ENCODE assay signal across 1 cellular context in the genomic region with DNA sequence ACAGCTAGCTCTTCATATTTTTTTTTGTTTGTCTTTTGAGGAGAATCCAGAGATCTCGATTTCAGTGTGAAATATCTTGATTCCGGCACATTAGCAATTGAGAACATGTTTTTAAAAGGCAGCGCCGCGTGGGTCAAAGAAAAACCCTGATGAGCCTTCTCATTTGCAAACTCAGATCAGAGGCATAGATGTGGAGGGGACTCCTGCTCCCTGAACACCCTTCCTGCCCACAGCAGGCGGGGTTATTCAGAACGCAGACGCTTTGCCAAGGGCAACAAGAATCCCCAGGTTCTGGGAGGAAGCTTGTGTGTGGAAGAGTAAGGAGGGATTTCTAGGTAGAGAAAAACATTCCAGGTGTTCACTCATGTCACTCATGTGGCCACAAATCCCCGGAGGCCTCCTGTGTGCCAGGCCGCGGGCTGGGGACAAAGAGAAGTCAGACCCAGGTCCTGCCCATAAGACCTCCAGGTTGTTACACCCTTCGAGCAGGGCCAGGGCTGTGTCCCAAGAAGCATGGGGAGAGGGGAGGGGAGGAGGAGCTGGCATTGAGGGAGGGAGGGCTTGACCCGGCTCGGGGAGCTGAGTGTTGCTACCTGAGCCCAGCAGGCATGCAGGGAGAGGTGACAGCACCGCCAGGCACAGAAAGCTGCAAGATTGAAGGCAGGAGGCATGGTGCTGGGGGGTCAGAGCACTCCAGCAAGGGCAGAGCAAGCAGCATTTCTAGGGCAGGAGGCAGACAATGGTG.
TF ChIP-seq lines count a peak whose summit lies in the region.

No MANE protein-coding gene starts in this region.

TF ChIP-seq in neural cell, 6 proteins besides CTCF, POLR2A, EP300 and RAD21:
- TF ChIP-seq REST (IDR thresholded peaks at IDR 0.05; ENCODE audit: borderline replicate concordance), result no peak
- TF ChIP-seq POLR2AphosphoS5 (IDR thresholded peaks at IDR 0.05), result no peak
- TF ChIP-seq SMC3 (conservative IDR thresholded peaks at IDR 0.05; ENCODE audit: poor library complexity), result no peak
- TF ChIP-seq TAF1 (IDR thresholded peaks at IDR 0.05; ENCODE audit: low read depth), result no peak
- no peak for TF ChIP-seq EZH2 (IDR thresholded peaks at IDR 0.05; ENCODE audit: borderline replicate concordance, insufficient read depth, low read length, poor library complexity, severe bottlenecking)
- no peak for TF ChIP-seq MXI1 (conservative IDR thresholded peaks at IDR 0.05; ENCODE audit: poor library complexity, severe bottlenecking)
